In the genomic region with DNA sequence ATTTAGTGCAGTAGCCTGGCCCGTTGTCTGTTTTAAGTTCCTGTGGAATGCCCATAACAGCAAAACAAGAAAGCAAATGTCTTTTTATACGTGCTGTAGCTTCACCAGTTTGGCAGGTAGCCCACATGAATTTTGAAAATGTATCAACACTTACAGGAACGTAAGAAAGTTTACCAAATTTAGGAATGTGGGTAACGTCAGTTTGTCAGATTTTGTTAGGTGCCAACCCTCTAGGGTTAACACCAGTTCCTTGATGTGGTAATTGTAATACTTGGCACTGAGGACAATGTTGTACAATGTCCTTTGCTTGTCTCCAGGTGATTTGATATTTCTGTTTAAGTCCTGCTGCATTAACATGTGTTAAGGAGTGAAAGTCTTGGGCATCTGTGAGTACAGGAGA, we compare ENCODE assay signal across 24 cellular contexts. TPM values are rescaled to one million over a fixed set of nuclear protein-coding genes. Genes with fewer than 3 reads are reported as not detected.
A peak's percentile ranks its signal among the peaks of the same experiment; 100 is the strongest.
DNase-seq lines count a peak whose midpoint lies in the region; ATAC-seq and TF ChIP-seq lines count a peak whose summit lies in the region.
"Had no signal": no experiment of that assay in that cellular context is flagged by ENCODE, and none has a peak within 500 bp of the region (broad histone marks: within the 10 kb centered on the region; RNA-seq: fewer than 3 reads in every experiment).

No MANE protein-coding gene starts in this region.

- peak overlapping the region; percentile 64 for H3K4me3 Mint-ChIP-seq in activated naive CD4-positive, alpha-beta T cell treated with anti-CD3 and anti-CD28 coated beads, Interleukin-2, amount 10 ng/mL, durations not matched to agents 7 days and 5 days
- H3K4me3 Mint-ChIP-seq in activated CD8-positive, alpha-beta T cell treated with anti-CD3 and anti-CD28 coated beads for 36 hours = peak overlapping the region; percentile 55
- peak overlapping the region; percentile 67 to 78 for H3K4me3 Mint-ChIP-seq in effector memory CD8-positive, alpha-beta T cell
- H3K4me3 Mint-ChIP-seq: dendritic cell treated with granulocyte-macrophage colony-stimulating factor and Interleukin-4, amounts not matched to agents 40 ng/mL and 50 ng/mL, for 4 days had no signal

- H3K4me1 Mint-ChIP-seq in activated naive CD4-positive, alpha-beta T cell treated with anti-CD3 and anti-CD28 coated beads, Interleukin-2, amount 10 ng/mL, durations not matched to agents 7 days and 5 days = peaks cover 65% of the 10 kb centered on the region
- H3K4me1 Mint-ChIP-seq in activated CD8-positive, alpha-beta T cell treated with anti-CD3 and anti-CD28 coated beads for 36 hours (ENCODE audit: low read depth) = peaks cover 66% of the 10 kb centered on the region
- H3K4me1 Mint-ChIP-seq in effector memory CD8-positive, alpha-beta T cell (ENCODE audit: low read depth in 2 of 2) = peaks cover 40 to 55% of the 10 kb centered on the region in 2 donors

- H3K9me3 Mint-ChIP-seq in activated naive CD4-positive, alpha-beta T cell treated with anti-CD3 and anti-CD28 coated beads, Interleukin-2, amount 10 ng/mL, durations not matched to agents 7 days and 5 days = peaks cover 28% of the 10 kb centered on the region
- H3K9me3 Mint-ChIP-seq in activated CD8-positive, alpha-beta T cell treated with anti-CD3 and anti-CD28 coated beads for 36 hours = peaks cover 30% of the 10 kb centered on the region
- H3K9me3 Mint-ChIP-seq in effector memory CD8-positive, alpha-beta T cell = peaks cover 0 to 4% of the 10 kb centered on the region in 2 donors

- no peak overlapping the region for H3K27ac ChIP-seq in coronary artery
- H3K27ac ChIP-seq: parathyroid adenoma, right lobe of liver, upper lobe of right lung had no signal

- intact Hi-C loops in activated CD8-positive, alpha-beta T cell treated with anti-CD3 and anti-CD28 coated beads for 36 hours (cut with micrococcal nuclease) = no loop called here

- no peak for DNase-seq in activated naive CD4-positive, alpha-beta T cell treated with anti-CD3 and anti-CD28 coated beads, Interleukin-2, amount 10 ng/mL, durations not matched to agents 7 days and 5 days
- no peak for DNase-seq in activated naive CD4-positive, alpha-beta T cell (lab: John Stamatoyannopoulos, UW)
- DNase-seq in activated CD8-positive, alpha-beta T cell treated with anti-CD3 and anti-CD28 coated beads for 36 hours = no peak
- peak in 1 of 3 experiments; percentile 21 for DNase-seq in effector memory CD8-positive, alpha-beta T cell
- no peak for DNase-seq in left lobe of liver (ENCODE audit: low spot score)
- no peak for DNase-seq in coronary artery (ENCODE audit: low spot score)
- DNase-seq in NCI-H1694 treated with DMSO at 0.1 percent for 48 hours (lab: John Stamatoyannopoulos, UW) = no peak
- DNase-seq: activated CD4-positive, alpha-beta T cell treated with anti-CD3 and anti-CD28 coated beads for 1 hour; amniotic stem cell; C1 segment of cervical spinal cord; GOT3; heart right ventricle; NCI-H1092; NCI-H2029; NCI-H446 treated with DMSO at 0.1 percent for 48 hours; right lobe of liver; SHP77 treated with DMSO at 0.1 percent for 48 hours; stimulated activated CD4-positive, alpha-beta T cell treated with anti-CD3 and anti-CD28 coated beads, Interleukin-15, amount 100 ng/mL, for 24 hours; stimulated activated CD8-positive, alpha-beta memory T cell treated with anti-CD3 and anti-CD28 coated beads, Interleukin-4, amount 100 ng/mL, for 48 hours; substantia nigra; upper lobe of right lung had no signal

- peaks cover 52% of the 10 kb centered on the region for H3K36me3 Mint-ChIP-seq in activated naive CD4-positive, alpha-beta T cell treated with anti-CD3 and anti-CD28 coated beads, Interleukin-2, amount 10 ng/mL, durations not matched to agents 7 days and 5 days
- peaks cover 40% of the 10 kb centered on the region for H3K36me3 Mint-ChIP-seq in activated CD8-positive, alpha-beta T cell treated with anti-CD3 and anti-CD28 coated beads for 36 hours (ENCODE audit: low read depth)
- peaks cover 11% of the 10 kb centered on the region for H3K36me3 Mint-ChIP-seq in effector memory CD8-positive, alpha-beta T cell (ENCODE audit: insufficient read depth)

- peak; percentile 24 for ATAC-seq in activated CD8-positive, alpha-beta T cell treated with anti-CD3 and anti-CD28 coated beads for 36 hours
- peak; percentile 75 for ATAC-seq in effector memory CD8-positive, alpha-beta T cell (replicated peaks)
- no peak for ATAC-seq in left lobe of liver
- ATAC-seq: heart right ventricle, right lobe of liver, upper lobe of right lung had no signal

- POLR2A ChIA-PET in activated CD8-positive, alpha-beta T cell treated with anti-CD3 and anti-CD28 coated beads for 36 hours (lab: Charles Lee) = interaction anchor here (0.8 to 5.9 kb wide), 7 partner anchors 30 to 174 kb away, joined by 3 to 36 read pairs (median 3); a partner anchor contains a TSS

- TF ChIP-seq CTCF in activated CD8-positive, alpha-beta T cell treated with anti-CD3 and anti-CD28 coated beads for 36 hours (IDR thresholded peaks at IDR 0.05) = no peak
- no peak for TF ChIP-seq CTCF in coronary artery (IDR thresholded peaks at IDR 0.05)

- no peaks in the 10 kb centered on the region for H3K27me3 Mint-ChIP-seq in activated naive CD4-positive, alpha-beta T cell treated with anti-CD3 and anti-CD28 coated beads, Interleukin-2, amount 10 ng/mL, durations not matched to agents 7 days and 5 days
- H3K27me3 Mint-ChIP-seq in activated CD8-positive, alpha-beta T cell treated with anti-CD3 and anti-CD28 coated beads for 36 hours = no peaks in the 10 kb centered on the region
- H3K27me3 Mint-ChIP-seq in effector memory CD8-positive, alpha-beta T cell = no peaks in the 10 kb centered on the region
- H3K27me3 Mint-ChIP-seq: dendritic cell treated with granulocyte-macrophage colony-stimulating factor and Interleukin-4, amounts not matched to agents 40 ng/mL and 50 ng/mL, for 4 days had no signal

- H3K4me3 ChIP-seq in coronary artery = no peak overlapping the region
- H3K4me3 ChIP-seq: heart right ventricle, right lobe of liver, upper lobe of right lung had no signal

- CTCF ChIA-PET in activated naive CD4-positive, alpha-beta T cell treated with anti-CD3 and anti-CD28 coated beads, Interleukin-2, amount 10 ng/mL, durations not matched to agents 7 days and 5 days (lab: Charles Lee) = interaction anchor here (1.0 to 2.7 kb wide), 3 partner anchors 45 to 194 kb away, joined by 3 to 13 read pairs (median 3); a partner anchor contains a TSS
- CTCF ChIA-PET in activated CD8-positive, alpha-beta T cell treated with anti-CD3 and anti-CD28 coated beads for 36 hours (lab: Charles Lee) = interaction anchor here (1.9 to 5.2 kb wide), 4 partner anchors 11 to 191 kb away, joined by 5 to 41 read pairs (median 14); a partner anchor contains a TSS

- H3K27ac Mint-ChIP-seq in activated naive CD4-positive, alpha-beta T cell treated with anti-CD3 and anti-CD28 coated beads, Interleukin-2, amount 10 ng/mL, durations not matched to agents 7 days and 5 days = peak overlapping the region; percentile 90
- peak overlapping the region; percentile 88 for H3K27ac Mint-ChIP-seq in activated CD8-positive, alpha-beta T cell treated with anti-CD3 and anti-CD28 coated beads for 36 hours
- H3K27ac Mint-ChIP-seq in effector memory CD8-positive, alpha-beta T cell = peak overlapping the region; percentile 92
- H3K27ac Mint-ChIP-seq: dendritic cell treated with granulocyte-macrophage colony-stimulating factor and Interleukin-4, amounts not matched to agents 40 ng/mL and 50 ng/mL, for 4 days had no signal

RNA-seq across cellular contexts. Expression of a gene that starts 3.1 kb away (rescaled TPM):
- 10 to 100 TPM; 88.3 to 97.8 TPM for total RNA-seq in activated CD8-positive, alpha-beta T cell treated with anti-CD3 and anti-CD28 coated beads for 36 hours
- 9.8 TPM for total RNA-seq in left lobe of liver
- total RNA-seq: bronchial epithelial cell had no signal

RNA-seq across cellular contexts. Expression of a gene that starts 49.4 kb away (rescaled TPM):
- 10 to 100 TPM; 29.0 to 29.5 TPM for total RNA-seq in activated CD8-positive, alpha-beta T cell treated with anti-CD3 and anti-CD28 coated beads for 36 hours
- total RNA-seq in left lobe of liver = 4.4 TPM
- total RNA-seq: bronchial epithelial cell had no signal
